In the genomic region with DNA sequence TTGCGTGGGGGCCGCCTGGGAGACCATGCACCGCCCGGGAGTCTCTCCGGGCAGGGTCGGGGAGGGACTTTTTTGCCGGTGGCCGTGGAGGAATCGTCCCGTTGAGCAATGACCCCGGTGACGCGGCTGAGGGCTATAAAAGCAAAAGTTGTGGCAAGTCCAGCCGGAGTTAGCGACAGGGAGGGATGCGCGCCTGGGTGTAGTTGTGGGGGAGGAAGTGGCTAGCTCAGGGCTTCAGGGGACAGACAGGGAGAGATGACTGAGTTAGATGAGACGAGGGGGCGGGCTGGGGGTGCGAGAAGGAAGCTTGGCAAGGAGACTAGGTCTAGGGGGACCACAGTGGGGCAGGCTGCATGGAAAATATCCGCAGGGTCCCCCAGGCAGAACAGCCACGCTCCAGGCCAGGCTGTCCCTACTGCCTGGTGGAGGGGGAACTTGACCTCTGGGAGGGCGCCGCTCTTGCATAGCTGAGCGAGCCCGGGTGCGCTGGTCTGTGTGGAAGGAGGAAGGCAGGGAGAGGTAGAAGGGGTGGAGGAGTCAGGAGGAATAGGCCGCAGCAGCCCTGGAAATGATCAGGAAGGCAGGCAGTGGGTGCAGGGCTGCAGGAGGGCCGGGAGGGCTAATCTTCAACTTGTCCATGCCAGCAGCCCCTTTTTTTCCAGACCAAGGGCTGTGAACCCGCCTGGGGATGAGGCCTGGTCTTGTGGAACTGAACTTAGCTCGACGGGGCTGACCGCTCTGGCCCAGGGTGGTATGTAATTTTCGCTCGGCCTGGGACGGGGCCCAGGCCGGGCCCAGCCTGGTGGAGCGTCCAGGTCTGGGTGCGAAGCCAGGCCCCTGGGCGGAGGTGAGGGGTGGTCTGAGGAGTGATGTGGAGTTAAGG, we compare ENCODE assay signal across 8 cellular contexts. TPM values are rescaled to one million over a fixed set of nuclear protein-coding genes. Genes with fewer than 3 reads are reported as not detected.
DNase-seq lines count a peak whose midpoint lies in the region; ATAC-seq, FAIRE-seq and TF ChIP-seq lines count a peak whose summit lies in the region.

NEAT1 (plus strand) TSS at position 166 of the 883 bp plus-strand sequence.

- H3K4me1 ChIP-seq in right atrium auricular region, result peaks cover 0 to 53% of the 10 kb centered on the region in 2 donors

- TF ChIP-seq POLR2A in GM10847 (IDR thresholded peaks at IDR 0.05; ENCODE audit: extremely low read depth, insufficient read length), result peak; percentile 100

- peaks cover 5% of the 10 kb centered on the region; the same call in 1 of the 2 replicates for H3K9me3 ChIP-seq in MG63
- no peaks in the 10 kb centered on the region for H3K9me3 ChIP-seq in right atrium auricular region

- no peak for FAIRE-seq in urothelium cell line (lab: Jason Lieb, UNC)

- H3K4me3 ChIP-seq in MG63 (peak within 1 kb of the TSS; percentile 80), right atrium auricular region (peak within 1 kb of the TSS; percentile 79 to 95)

- intact Hi-C loops in T-helper 2 cell treated with Interferon-gamma antibody and Interleukin-4, amounts not matched to agents 100 ng/mL and 5 ng/mL, for 36 hours (cut with micrococcal nuclease), result loop anchor here (1.0 kb wide), 1 partner anchor 74 kb away; no protein-coding TSS in a partner anchor

- peaks cover 51% of the 10 kb centered on the region for H3K36me3 ChIP-seq in MG63
- peaks cover 49% of the 10 kb centered on the region for H3K36me3 ChIP-seq in right atrium auricular region

- ATAC-seq in GM21786 (IDR thresholded peaks at IDR 0.05; ENCODE audit: unreplicated experiment), result no peak

- no peaks in the 10 kb centered on the region; the same call in 1 of the 2 replicates for H3K27me3 ChIP-seq in MG63
- H3K27me3 ChIP-seq in right atrium auricular region, result no peaks in the 10 kb centered on the region

- peak within 1 kb of the TSS; percentile 100 for H3K27ac ChIP-seq in angular gyrus (ENCODE audit: low read depth, low read length)
- H3K27ac ChIP-seq in right atrium auricular region, result peak within 1 kb of the TSS; percentile 99

- TF ChIP-seq CTCF in right atrium auricular region (IDR thresholded peaks at IDR 0.05), result no peak

- DNase-seq in MG63 (peak; percentile 97), right atrium auricular region (ENCODE audit: low spot score) (peak; percentile 99), putamen (ENCODE audit: low spot score) (peak; percentile 93), urothelium cell line (ENCODE audit: low spot score) (peak; percentile 80)

RNA-seq across cellular contexts. Expression of gene NEAT1, which starts in this region (rescaled TPM):
- 4.8 and 7.7 TPM in 2 replicates for total RNA-seq in MG63 (2014; rRNA removed; shearing (Covaris generic); ENCODE audit: low replicate concordance)
- total RNA-seq in T-helper 2 cell treated with Interferon-gamma antibody and Interleukin-4, amounts not matched to agents 100 ng/mL and 5 ng/mL, for 36 hours, result 730 and 731 TPM in 2 replicates
- total RNA-seq in right atrium auricular region, result 10 to 100 TPM; 43.7 to 52.5 TPM

Comparison
In these comparisons a context has a peak if more than half of its experiments do, and no peak if none do; other contexts are left out.
1. RNA of gene NEAT1 (total RNA-seq): 730 to 731 TPM in T-helper 2 cell treated with Interferon-gamma antibody and Interleukin-4, amounts not matched to agents 100 ng/mL and 5 ng/mL, for 36 hours; 43.7 to 52.5 TPM in right atrium auricular region and 4.8 to 7.7 TPM in MG63; every median in the first group is over 10 times any median in the second.
2. Peak in every context shown above with its lines, with median percentiles within 50 percentile points of each other: DNase-seq.